14 cellular contexts compared by ENCODE assay signal in genomic region chr7:120395526-120396019, GRCh38.
DNase-seq lines count a peak whose midpoint lies in the region; ATAC-seq and TF ChIP-seq lines count a peak whose summit lies in the region.
"Had no signal": no experiment of that assay in that cellular context is flagged by ENCODE, and none has a peak within 500 bp of the region (broad histone marks: within the 10 kb centered on the region; RNA-seq: fewer than 3 reads in every experiment).

No MANE protein-coding gene starts in this region.

- intact Hi-C loops in natural killer cell (cut with micrococcal nuclease): no loop called here
- intact Hi-C loops in CD4-positive, alpha-beta memory T cell (cut with micrococcal nuclease): no loop called here

- no peak overlapping the region for H3K4me3 Mint-ChIP-seq in natural killer cell
- H3K4me3 Mint-ChIP-seq in CD4-positive, alpha-beta memory T cell: no peak overlapping the region

- H3K27ac ChIP-seq in CD4-positive, alpha-beta memory T cell (ENCODE audit: low read depth, low read length): no peak overlapping the region
- H3K27ac ChIP-seq: heart left ventricle, vagina had no signal

- CTCF ChIA-PET in CD4-positive, alpha-beta memory T cell (lab: Charles Lee; ENCODE audit: partially characterized antibody): no interaction called here

- no peaks in the 10 kb centered on the region for H3K36me3 ChIP-seq in CD4-positive, alpha-beta memory T cell (ENCODE audit: insufficient read depth, low read length)
- H3K36me3 ChIP-seq: heart left ventricle, vagina had no signal

- no peaks in the 10 kb centered on the region for H3K4me1 Mint-ChIP-seq in natural killer cell
- H3K4me1 Mint-ChIP-seq in CD4-positive, alpha-beta memory T cell: no peaks in the 10 kb centered on the region

- H3K9me3 ChIP-seq in CD4-positive, alpha-beta memory T cell (ENCODE audit: control insufficient read depth in 1 of 2, low read length in 2 of 2): no peaks in the 10 kb centered on the region
- H3K9me3 ChIP-seq: heart left ventricle, vagina had no signal

- DNase-seq in activated CD8-positive, alpha-beta memory T cell treated with anti-CD3 and anti-CD28 coated beads for 24 hours: no peak
- DNase-seq in natural killer cell (no peak), mucosa of gallbladder (ENCODE audit: low spot score) (no peak)
- DNase-seq in CD4-positive, alpha-beta memory T cell: no peak
- DNase-seq: activated naive CD4-positive, alpha-beta T cell treated with anti-CD3 and anti-CD28 coated beads, Interleukin-2, amount 50 U/mL, for 16 hours; heart left ventricle; mesenchymal stem cell; NCI-H187 treated with DMSO at 0.1 percent for 48 hours had no signal

- peak overlapping the region; percentile 62 for H3K4me3 ChIP-seq in GM08714 (ENCODE audit: low read length)
- no peak overlapping the region for H3K4me3 ChIP-seq in CD4-positive, alpha-beta memory T cell (ENCODE audit: low read length in 2 of 2)
- H3K4me3 ChIP-seq: heart left ventricle, vagina had no signal

- H3K36me3 Mint-ChIP-seq in natural killer cell: no peaks in the 10 kb centered on the region
- no peaks in the 10 kb centered on the region for H3K36me3 Mint-ChIP-seq in CD4-positive, alpha-beta memory T cell

- no peaks in the 10 kb centered on the region for H3K27me3 Mint-ChIP-seq in natural killer cell (ENCODE audit: low read depth in 2 of 2)
- no peaks in the 10 kb centered on the region for H3K27me3 Mint-ChIP-seq in CD4-positive, alpha-beta memory T cell

- H3K27ac Mint-ChIP-seq in natural killer cell: no peak overlapping the region
- no peak overlapping the region for H3K27ac Mint-ChIP-seq in CD4-positive, alpha-beta memory T cell

- peaks cover 6 to 9% of the 10 kb centered on the region in 2 donors for H3K9me3 Mint-ChIP-seq in natural killer cell
- peaks cover 0 to 5% (median 3%) of the 10 kb centered on the region in 8 donors for H3K9me3 Mint-ChIP-seq in CD4-positive, alpha-beta memory T cell

- H3K27me3 ChIP-seq in CD4-positive, alpha-beta memory T cell (ENCODE audit: insufficient read depth, low read length): no peaks in the 10 kb centered on the region
- H3K27me3 ChIP-seq: heart left ventricle, vagina had no signal

- no peaks in the 10 kb centered on the region for H3K4me1 ChIP-seq in CD4-positive, alpha-beta memory T cell (ENCODE audit: insufficient read depth, low read length)
- H3K4me1 ChIP-seq: heart left ventricle, vagina had no signal

- no peak for TF ChIP-seq CTCF in natural killer cell (IDR thresholded peaks at IDR 0.05)

- POLR2A ChIA-PET in CD4-positive, alpha-beta memory T cell (lab: Charles Lee; ENCODE audit: partially characterized antibody): no interaction called here

- ATAC-seq in GM19025 (IDR thresholded peaks at IDR 0.05; ENCODE audit: low read depth, unreplicated experiment): peak; percentile 91
- peak; percentile 95 for ATAC-seq in HG02571 (IDR thresholded peaks at IDR 0.05; ENCODE audit: unreplicated experiment)
- ATAC-seq in HG03342 (IDR thresholded peaks at IDR 0.05; ENCODE audit: unreplicated experiment): peak; percentile 91
- ATAC-seq in natural killer cell: no peak
- ATAC-seq: activated CD4-positive, CD25-positive, alpha-beta regulatory T cell treated with anti-CD3 and anti-CD28 coated beads, Interleukin-2, amount 50 U/mL, for 24 hours; heart left ventricle had no signal

Comparison
In these comparisons a context has a peak if more than half of its experiments do, and no peak if none do; other contexts are left out.
1. ATAC-seq: peak in GM19025 (single experiment), HG02571 (single experiment) and HG03342 (single experiment); none in natural killer cell (0 of 3).